8 cellular contexts compared by ENCODE assay signal in genomic region chr2:223944166-223944703, GRCh38. TPM values are rescaled to one million over a fixed set of nuclear protein-coding genes. Genes with fewer than 3 reads are reported as not detected.
A peak's percentile ranks its signal among the peaks of the same experiment; 100 is the strongest.
DNase-seq lines count a peak whose midpoint lies in the region; ATAC-seq and TF ChIP-seq lines count a peak whose summit lies in the region.

No MANE protein-coding gene starts in this region.

- H3K9me1 ChIP-seq in IMR-90 (ENCODE audit: insufficient read depth, low read length): peaks cover 14% of the 10 kb centered on the region

- in situ Hi-C loops in IMR-90 (cut with MboI; ENCODE audit: low sequenced_read_pairs): no loop called here

- peaks cover 14 to 35% of the 10 kb centered on the region in 2 experiments for H3K79me1 ChIP-seq in IMR-90 (ENCODE audit: low read depth in 1 of 2, low read length in 2 of 2)

- peak; percentile 32 for DNase-seq in DMS 273 (lab: John Stamatoyannopoulos, UW; ENCODE audit: unreplicated experiment)
- DNase-seq in DMS 273 treated with DMSO at 0.1 percent for 48 hours (lab: John Stamatoyannopoulos, UW): no peak
- DNase-seq in IMR-90: no peak
- no peak for DNase-seq in foreskin keratinocyte
- DNase-seq in neural crest cell (ENCODE audit: low read depth, low spot score): peak; percentile 42
- DNase-seq in amniotic stem cell (lab: John Stamatoyannopoulos, UW): no peak

- BruUV-seq in IMR-90 (replicated peaks; lab: Mats Ljungman, UMichigan): no TSS peak

- H2AK5ac ChIP-seq in IMR-90 (ENCODE audit: low read depth, low read length): peak overlapping the region; percentile 86

- dilution Hi-C loops in IMR-90 (cut with HindIII; ENCODE audit: low sequenced_read_pairs, unreplicated experiment): no loop called here

- POLR2A ChIA-PET in IMR-90 (lab: Charles Lee; ENCODE audit: unreplicated experiment): no interaction called here

- peak overlapping the region; percentile 87 for H2BK120ac ChIP-seq in IMR-90 (ENCODE audit: low read depth, low read length)

- H4K91ac ChIP-seq in IMR-90 (ENCODE audit: insufficient read depth, low read depth, low read length): peak overlapping the region; percentile 81

- peak overlapping the region; percentile 94 for H3K9ac ChIP-seq in IMR-90 (ENCODE audit: low read depth, low read length)

- no peak for TF ChIP-seq RAD21 in IMR-90 (IDR thresholded peaks at IDR 0.05; ENCODE audit: low read length)

- no peaks in the 10 kb centered on the region for H3K27me3 Mint-ChIP-seq in activated T-helper 17 cell treated with anti-CD3 and anti-CD28 coated beads, Interleukin-2, amount 50 U/mL, for 72 hours
- H3K27me3 Mint-ChIP-seq in neural crest cell (ENCODE audit: low read depth): no peaks in the 10 kb centered on the region

- peaks cover 19% of the 10 kb centered on the region for H4K20me1 ChIP-seq in IMR-90 (ENCODE audit: insufficient read depth, low read length)

- H2BK20ac ChIP-seq in IMR-90 (ENCODE audit: low read depth, low read length): no peak overlapping the region

- H2AFZ ChIP-seq in IMR-90 (replicated peaks; ENCODE audit: low read length, poor library complexity): peak overlapping the region; percentile 99

- no peak for TF ChIP-seq POLR2A in IMR-90 (IDR thresholded peaks at IDR 0.05; ENCODE audit: low read depth, low read length)

- H4K5ac ChIP-seq in IMR-90 (ENCODE audit: low read depth, low read length): peak overlapping the region; percentile 36; the same call in 1 of the 2 replicates

- H3K27me3 ChIP-seq in IMR-90 (ENCODE audit: control insufficient read depth, insufficient read depth, low read length): no peaks in the 10 kb centered on the region
- no peaks in the 10 kb centered on the region for H3K27me3 ChIP-seq in foreskin keratinocyte

- peak overlapping the region; percentile 95 for H3K4me2 ChIP-seq in IMR-90 (ENCODE audit: low read depth, low read length)

- CTCF ChIA-PET in IMR-90 (lab: Yijun Ruan, JAX): no interaction called here

- H3K4me3 ChIP-seq in IMR-90 (ENCODE audit: insufficient read depth, low read depth, low read length): peak overlapping the region; percentile 91

- H3K4me1 ChIP-seq in IMR-90 (ENCODE audit: control insufficient read depth, insufficient read depth, low read length) (peaks cover 9% of the 10 kb centered on the region), foreskin keratinocyte (peaks cover 18% of the 10 kb centered on the region)

- TF ChIP-seq CTCF in IMR-90 (conservative IDR thresholded peaks at IDR 0.05; ENCODE audit: low read depth, low read length) (no peak), foreskin keratinocyte (conservative IDR thresholded peaks at IDR 0.05) (no peak), neural crest cell (conservative IDR thresholded peaks at IDR 0.05) (no peak)

- H3K4ac ChIP-seq in IMR-90 (ENCODE audit: low read depth, low read length): peak overlapping the region; percentile 98

- intact Hi-C loops in IMR-90 (cut with micrococcal nuclease): loop anchor here (10.0 kb wide), 1 partner anchor 249 kb away; no protein-coding TSS in a partner anchor

- peak; percentile 25 for ATAC-seq in IMR-90 (ENCODE audit: low read depth)
- ATAC-seq in activated T-helper 17 cell treated with anti-CD3 and anti-CD28 coated beads, Interleukin-2, amount 50 U/mL, for 72 hours (replicated peaks): no peak
- ATAC-seq in foreskin keratinocyte: peak; percentile 12
- no peak for ATAC-seq in GM18870 (IDR thresholded peaks at IDR 0.05; ENCODE audit: unreplicated experiment)

- H3K4me1 Mint-ChIP-seq in activated T-helper 17 cell treated with anti-CD3 and anti-CD28 coated beads, Interleukin-2, amount 50 U/mL, for 72 hours: peaks cover 40% of the 10 kb centered on the region
- peaks cover 38% of the 10 kb centered on the region for H3K4me1 Mint-ChIP-seq in neural crest cell

- H3K36me3 ChIP-seq in IMR-90 (ENCODE audit: control insufficient read depth, insufficient read depth, low read length): no peaks in the 10 kb centered on the region

- H3K36me3 Mint-ChIP-seq in activated T-helper 17 cell treated with anti-CD3 and anti-CD28 coated beads, Interleukin-2, amount 50 U/mL, for 72 hours (ENCODE audit: low read depth): peaks cover 39% of the 10 kb centered on the region
- H3K36me3 Mint-ChIP-seq in neural crest cell (ENCODE audit: low read depth): peaks cover 2% of the 10 kb centered on the region

- no peak overlapping the region for H2BK15ac ChIP-seq in IMR-90 (ENCODE audit: low read depth, low read length)

- H3K27ac ChIP-seq in IMR-90 (ENCODE audit: insufficient read depth, low read length) (peak overlapping the region; percentile 98), foreskin keratinocyte (peak overlapping the region; percentile 19)

- H3K27ac Mint-ChIP-seq in activated T-helper 17 cell treated with anti-CD3 and anti-CD28 coated beads, Interleukin-2, amount 50 U/mL, for 72 hours: peak overlapping the region; percentile 91
- H3K27ac Mint-ChIP-seq in neural crest cell (ENCODE audit: unreplicated experiment): peak overlapping the region; percentile 89

- peak overlapping the region; percentile 78 for H3K23ac ChIP-seq in IMR-90 (ENCODE audit: low read depth, low read length)

- H4K8ac ChIP-seq in IMR-90 (ENCODE audit: low read depth in 2 of 2, low read length in 2 of 2): peak overlapping the region; percentile 82 to 91; a peak in 2 of 4 replicates

- H2AK9ac ChIP-seq in IMR-90 (replicated peaks; ENCODE audit: low read depth, low read length, poor library complexity): peak overlapping the region; percentile 98

- H3K4me3 Mint-ChIP-seq in activated T-helper 17 cell treated with anti-CD3 and anti-CD28 coated beads, Interleukin-2, amount 50 U/mL, for 72 hours: peak overlapping the region; percentile 90
- peak overlapping the region; percentile 95 for H3K4me3 Mint-ChIP-seq in neural crest cell

- H2BK5ac ChIP-seq in IMR-90 (ENCODE audit: low read depth, low read length, poor library complexity, severe bottlenecking): peak overlapping the region; percentile 97

- 2% methylated on average over 22 of the region's 46 CpGs; no CpG with 5 or more reads in 1 of the 2 experiments for WGBS in IMR-90 (ENCODE audit: extremely low coverage in 2 of 2, insufficient read length in 1 of 2), 2 experiments

- H3K14ac ChIP-seq in IMR-90 (replicated peaks; ENCODE audit: low read depth, low read length): peak overlapping the region; percentile 94

- H3K9me3 ChIP-seq in IMR-90 (ENCODE audit: control insufficient read depth, insufficient read depth, low read length): no peaks in the 10 kb centered on the region

- peak overlapping the region; percentile 39; the same call in 1 of the 2 replicates for H3K18ac ChIP-seq in IMR-90 (ENCODE audit: low read depth, low read length)

- H3K9me3 Mint-ChIP-seq in activated T-helper 17 cell treated with anti-CD3 and anti-CD28 coated beads, Interleukin-2, amount 50 U/mL, for 72 hours: peaks cover 4% of the 10 kb centered on the region
- no peaks in the 10 kb centered on the region for H3K9me3 Mint-ChIP-seq in neural crest cell

- H3K56ac ChIP-seq in IMR-90 (ENCODE audit: extremely low read depth, insufficient read depth, low read length): peak overlapping the region; percentile 56; the same call in 1 of the 2 replicates

TF ChIP-seq in IMR-90, 13 proteins besides CTCF, POLR2A, EP300 and RAD21 (continues in another document):
- TF ChIP-seq MAFK (IDR thresholded peaks at IDR 0.05; ENCODE audit: low read depth, low read length) (no peak), RFX5 (IDR thresholded peaks at IDR 0.05; ENCODE audit: low read depth, low read length) (no peak), RCOR1 (IDR thresholded peaks at IDR 0.05; ENCODE audit: insufficient replicate concordance, low read length) (no peak), SMC3 (IDR thresholded peaks at IDR 0.05; ENCODE audit: low read depth, low read length) (no peak), CEBPB (IDR thresholded peaks at IDR 0.05; ENCODE audit: low read depth, low read length) (no peak), BHLHE40 (IDR thresholded peaks at IDR 0.05; ENCODE audit: low read depth, low read length) (no peak), MXI1 (IDR thresholded peaks at IDR 0.05; ENCODE audit: borderline replicate concordance, low read depth, low read length) (no peak), MAZ (IDR thresholded peaks at IDR 0.05; ENCODE audit: borderline replicate concordance, low read depth, low read length) (no peak), FOS (IDR thresholded peaks at IDR 0.05; ENCODE audit: low read depth, low read length) (no peak), ELK1 (IDR thresholded peaks at IDR 0.05; ENCODE audit: borderline replicate concordance, low read depth, low read length) (no peak), NFE2L2 (IDR thresholded peaks at IDR 0.05; ENCODE audit: low read depth, low read length) (no peak), CHD1 (IDR thresholded peaks at IDR 0.05; ENCODE audit: low read depth, low read length) (no peak)

RNA-seq across cellular contexts. Expression of gene WDFY1, which starts 0.9 kb away (rescaled TPM):
- total RNA-seq in IMR-90 (2012; rRNA removed) (93.6 and 115 TPM in 2 replicates), foreskin keratinocyte (45.5 and 49.3 TPM in 2 replicates), neural crest cell (41.1 and 43.3 TPM in 2 replicates)
- polyA plus RNA-seq in IMR-90 (2012; rRNA removed) (29.5 and 35.6 TPM in 2 replicates), foreskin keratinocyte (11.8 and 12.0 TPM in 2 replicates)
- 11.5 and 21.4 TPM in 2 replicates for polyA plus RNA-seq in IMR-90 (2012; cell fraction: cytosol; rRNA removed)
- polyA plus RNA-seq in IMR-90 (2012; cell fraction: nucleus; rRNA removed; ENCODE audit: low replicate concordance): 77.1 and 110 TPM in 2 replicates
- total RNA-seq in activated T-helper 17 cell treated with anti-CD3 and anti-CD28 coated beads, Interleukin-2, amount 50 U/mL, for 72 hours: 10 to 100 TPM; 31.4 to 40.6 TPM

RNA-seq across cellular contexts. Expression of gene MRPL44, which starts 13.0 kb away (rescaled TPM):
- total RNA-seq in IMR-90 (2012; rRNA removed) (20.1 and 30.3 TPM in 2 replicates), foreskin keratinocyte (29.5 and 33.2 TPM in 2 replicates), neural crest cell (33.4 and 36.6 TPM in 2 replicates)
- polyA plus RNA-seq in IMR-90 (2012; rRNA removed) (13.9 and 18.6 TPM in 2 replicates), foreskin keratinocyte (25.3 and 31.6 TPM in 2 replicates)
- polyA plus RNA-seq in IMR-90 (2012; cell fraction: cytosol; rRNA removed): 6.0 and 8.4 TPM in 2 replicates
- 2.0 and 6.5 TPM in 2 replicates for polyA plus RNA-seq in IMR-90 (2012; cell fraction: nucleus; rRNA removed; ENCODE audit: low replicate concordance)
- total RNA-seq in activated T-helper 17 cell treated with anti-CD3 and anti-CD28 coated beads, Interleukin-2, amount 50 U/mL, for 72 hours: 10 to 100 TPM; 40.3 to 42.0 TPM

Comparison
In these comparisons a context has a peak if more than half of its experiments do, and no peak if none do; other contexts are left out.
1. DNase-seq: peak in DMS 273 (single experiment) and neural crest cell (single experiment); none in DMS 273 treated with DMSO at 0.1 percent for 48 hours (single experiment), IMR-90 (single experiment), foreskin keratinocyte (0 of 2) and amniotic stem cell (single experiment).
2. ATAC-seq: peak in IMR-90 (single experiment) and foreskin keratinocyte (single experiment); none in activated T-helper 17 cell treated with anti-CD3 and anti-CD28 coated beads, Interleukin-2, amount 50 U/mL, for 72 hours (single experiment) and GM18870 (single experiment).